In genomic region chr5:114007678-114008077, GRCh38 we compare ENCODE assay signal across 37 cellular contexts.
"Had no signal": no experiment of that assay in that cellular context is flagged by ENCODE, and none has a peak within 500 bp of the region (broad histone marks: within the 10 kb centered on the region; RNA-seq: fewer than 3 reads in every experiment).

No MANE protein-coding gene starts in this region.

- H3K4me1 ChIP-seq: adrenal gland, ascending aorta, body of pancreas, breast epithelium had no signal

- H3K9me3 ChIP-seq: adrenal gland, ascending aorta, body of pancreas, breast epithelium had no signal

- H3K9me3 Mint-ChIP-seq: activated naive CD4-positive, alpha-beta T cell treated with anti-CD3 and anti-CD28 coated beads, Interleukin-2, amount 10 ng/mL, durations not matched to agents 7 days and 5 days; activated naive CD8-positive, alpha-beta T cell treated with anti-CD3 and anti-CD28 coated beads, Interleukin-2, amount 10 ng/mL, durations not matched to agents 7 days and 5 days; activated naive CD8-positive, alpha-beta T cell treated with anti-CD3 and anti-CD28 coated beads, Interleukin-2, amount 50 U/mL, for 24 hours; activated T-cell treated with anti-CD3 and anti-CD28 coated beads, Interleukin-2, amount 50 U/mL, for 24 hours; activated T-cell treated with anti-CD3 and anti-CD28 coated beads, Interleukin-2, amount 50 U/mL, for 4 hours; activated T-helper 1 cell treated with anti-CD3 and anti-CD28 coated beads, Interleukin-12 subunit alpha, Interleukin-12 subunit beta, Interleukin-2, Interleukin-4 antibody, amounts not matched to agents 30 ng/mL and 10 ng/mL and 1 ng/mL, durations not matched to agents 14 hours and 24 hours and 36 hours; activated T-helper 2 cell treated with anti-CD3 and anti-CD28 coated beads, Interferon-gamma antibody, Interleukin-2, Interleukin-4, amounts not matched to agents 10 μg/mL and 5 μg/mL and 100 μg/mL, durations not matched to agents 14 hours and 24 hours and 36 hours; brain had no signal

- DNase-seq: activated effector memory CD4-positive, alpha-beta T cell treated with anti-CD3 and anti-CD28 coated beads, Interleukin-2, amount 50 U/mL, for 16 hours; activated effector memory CD4-positive, alpha-beta T cell treated with Interleukin-2 at 50 U/mL for 16 hours; activated gamma-delta T cell; activated gamma-delta T cell treated with Interleukin-2 at 50 U/mL for 16 hours; activated naive CD4-positive, alpha-beta T cell; activated naive CD4-positive, alpha-beta T cell treated with anti-CD3 and anti-CD28 coated beads for 36 hours; activated naive CD4-positive, alpha-beta T cell treated with anti-CD3 and anti-CD28 coated beads, Interleukin-2, amount 10 ng/mL, durations not matched to agents 7 days and 5 days; activated naive CD4-positive, alpha-beta T cell treated with anti-CD3 and anti-CD28 coated beads, Interleukin-2, amount 50 U/mL, for 16 hours; activated naive CD4-positive, alpha-beta T cell treated with Interleukin-2 at 50 U/mL for 16 hours; activated naive CD8-positive, alpha-beta T cell treated with anti-CD3 and anti-CD28 coated beads for 36 hours; activated naive CD8-positive, alpha-beta T cell treated with anti-CD3 and anti-CD28 coated beads, Interleukin-2, amount 10 ng/mL, durations not matched to agents 7 days and 5 days; activated naive CD8-positive, alpha-beta T cell treated with anti-CD3 and anti-CD28 coated beads, Interleukin-2, amount 50 U/mL, for 24 hours; activated T-cell treated with anti-CD3 and anti-CD28 coated beads for 4 hours; activated T-cell treated with anti-CD3 and anti-CD28 coated beads, Interleukin-2, amount 50 U/mL, for 1 hour; activated T-cell treated with anti-CD3 and anti-CD28 coated beads, Interleukin-2, amount 50 U/mL, for 24 hours; activated T-cell treated with anti-CD3 and anti-CD28 coated beads, Interleukin-2, amount 50 U/mL, for 4 hours; activated T-cell treated with anti-CD3 and anti-CD28 coated beads, Interleukin-2, amount 50 U/mL, for 48 hours; activated T-cell treated with anti-CD3 and anti-CD28 coated beads, Interleukin-2, amount 50 U/mL, for 72 hours; adrenal gland; amniotic stem cell; amygdala; anterior cingulate cortex; aorta; body of pancreas; brain microvascular endothelial cell; central memory CD4-positive, alpha-beta T cell had no signal

- H3K27ac Mint-ChIP-seq: activated naive CD4-positive, alpha-beta T cell treated with anti-CD3 and anti-CD28 coated beads for 36 hours; activated naive CD4-positive, alpha-beta T cell treated with anti-CD3 and anti-CD28 coated beads, Interleukin-2, amount 10 ng/mL, durations not matched to agents 7 days and 5 days; activated naive CD4-positive, alpha-beta T cell treated with anti-CD3 and anti-CD28 coated beads, Interleukin-2, amount 50 U/mL, for 24 hours; activated naive CD4-positive, alpha-beta T cell treated with anti-CD3 and anti-CD28 coated beads, Interleukin-2, amount 50 U/mL, for 72 hours; activated naive CD8-positive, alpha-beta T cell; activated naive CD8-positive, alpha-beta T cell treated with anti-CD3 and anti-CD28 coated beads for 36 hours; activated naive CD8-positive, alpha-beta T cell treated with anti-CD3 and anti-CD28 coated beads, Interleukin-2, amount 10 ng/mL, durations not matched to agents 7 days and 5 days; activated naive CD8-positive, alpha-beta T cell treated with anti-CD3 and anti-CD28 coated beads, Interleukin-2, amount 50 U/mL, for 24 hours; activated T-cell treated with anti-CD3 and anti-CD28 coated beads, Interleukin-2, amount 50 U/mL, for 24 hours; activated T-cell treated with anti-CD3 and anti-CD28 coated beads, Interleukin-2, amount 50 U/mL, for 72 hours; activated T-helper 1 cell treated with anti-CD3 and anti-CD28 coated beads, Interleukin-12 subunit alpha, Interleukin-12 subunit beta, Interleukin-2, Interleukin-4 antibody, amounts not matched to agents 30 ng/mL and 10 ng/mL and 1 ng/mL, durations not matched to agents 14 hours and 24 hours and 36 hours; activated T-helper 17 cell treated with anti-CD3 and anti-CD28 coated beads, Interleukin-2, amount 50 U/mL, for 72 hours; activated T-helper 2 cell treated with anti-CD3 and anti-CD28 coated beads, Interferon-gamma antibody, Interleukin-2, Interleukin-4, amounts not matched to agents 10 μg/mL and 5 μg/mL and 100 μg/mL, durations not matched to agents 14 hours and 24 hours and 36 hours; brain had no signal

- H3K36me3 ChIP-seq: adrenal gland, ascending aorta, brain microvascular endothelial cell, breast epithelium, cardiac muscle cell had no signal

- H3K4me3 ChIP-seq: adrenal gland, ascending aorta, body of pancreas, breast epithelium, cardiac muscle cell had no signal

- H3K27ac ChIP-seq: adrenal gland, ascending aorta, body of pancreas, brain microvascular endothelial cell, breast epithelium, cardiac muscle cell had no signal

- H3K4me3 Mint-ChIP-seq: activated naive CD4-positive, alpha-beta T cell treated with anti-CD3 and anti-CD28 coated beads for 36 hours; activated naive CD4-positive, alpha-beta T cell treated with anti-CD3 and anti-CD28 coated beads, Interleukin-2, amount 10 ng/mL, durations not matched to agents 7 days and 5 days; activated naive CD4-positive, alpha-beta T cell treated with anti-CD3 and anti-CD28 coated beads, Interleukin-2, amount 50 U/mL, for 24 hours; activated naive CD8-positive, alpha-beta T cell; activated naive CD8-positive, alpha-beta T cell treated with anti-CD3 and anti-CD28 coated beads for 36 hours; activated naive CD8-positive, alpha-beta T cell treated with anti-CD3 and anti-CD28 coated beads, Interleukin-2, amount 10 ng/mL, durations not matched to agents 7 days and 5 days; activated naive CD8-positive, alpha-beta T cell treated with anti-CD3 and anti-CD28 coated beads, Interleukin-2, amount 50 U/mL, for 24 hours; activated T-cell treated with anti-CD3 and anti-CD28 coated beads, Interleukin-2, amount 50 U/mL, for 24 hours; activated T-cell treated with anti-CD3 and anti-CD28 coated beads, Interleukin-2, amount 50 U/mL, for 4 hours; activated T-cell treated with anti-CD3 and anti-CD28 coated beads, Interleukin-2, amount 50 U/mL, for 72 hours; activated T-helper 1 cell treated with anti-CD3 and anti-CD28 coated beads, Interleukin-12 subunit alpha, Interleukin-12 subunit beta, Interleukin-2, Interleukin-4 antibody, amounts not matched to agents 30 ng/mL and 10 ng/mL and 1 ng/mL, durations not matched to agents 14 hours and 24 hours and 36 hours; activated T-helper 17 cell treated with anti-CD3 and anti-CD28 coated beads, Interleukin-2, amount 50 U/mL, for 72 hours; brain; central memory CD8-positive, alpha-beta T cell had no signal

- ATAC-seq: activated naive CD4-positive, alpha-beta T cell treated with anti-CD3 and anti-CD28 coated beads, Interleukin-2, amount 50 U/mL, for 72 hours; activated naive CD8-positive, alpha-beta T cell treated with anti-CD3 and anti-CD28 coated beads, Interleukin-2, amount 50 U/mL, for 24 hours; activated T-cell treated with anti-CD3 and anti-CD28 coated beads, Interleukin-2, amount 50 U/mL, for 4 hours; activated T-cell treated with anti-CD3 and anti-CD28 coated beads, Interleukin-2, amount 50 U/mL, for 72 hours; activated T-helper 17 cell treated with anti-CD3 and anti-CD28 coated beads, Interleukin-2, amount 50 U/mL, for 72 hours; body of pancreas had no signal

- H3K27me3 ChIP-seq: adrenal gland, ascending aorta, body of pancreas, brain microvascular endothelial cell, breast epithelium, cardiac muscle cell had no signal

- H3K27me3 Mint-ChIP-seq: activated naive CD4-positive, alpha-beta T cell treated with anti-CD3 and anti-CD28 coated beads, Interleukin-2, amount 10 ng/mL, durations not matched to agents 7 days and 5 days; activated naive CD4-positive, alpha-beta T cell treated with anti-CD3 and anti-CD28 coated beads, Interleukin-2, amount 50 U/mL, for 24 hours; activated naive CD8-positive, alpha-beta T cell; activated naive CD8-positive, alpha-beta T cell treated with anti-CD3 and anti-CD28 coated beads for 36 hours; activated naive CD8-positive, alpha-beta T cell treated with anti-CD3 and anti-CD28 coated beads, Interleukin-2, amount 10 ng/mL, durations not matched to agents 7 days and 5 days; activated naive CD8-positive, alpha-beta T cell treated with anti-CD3 and anti-CD28 coated beads, Interleukin-2, amount 50 U/mL, for 24 hours; activated T-cell treated with anti-CD3 and anti-CD28 coated beads, Interleukin-2, amount 50 U/mL, for 24 hours; activated T-helper 17 cell treated with anti-CD3 and anti-CD28 coated beads, Interleukin-2, amount 50 U/mL, for 72 hours; brain; central memory CD8-positive, alpha-beta T cell had no signal

- H3K4me1 Mint-ChIP-seq: activated naive CD4-positive, alpha-beta T cell treated with anti-CD3 and anti-CD28 coated beads, Interleukin-2, amount 10 ng/mL, durations not matched to agents 7 days and 5 days; activated naive CD4-positive, alpha-beta T cell treated with anti-CD3 and anti-CD28 coated beads, Interleukin-2, amount 50 U/mL, for 24 hours; activated naive CD8-positive, alpha-beta T cell treated with anti-CD3 and anti-CD28 coated beads for 36 hours; activated naive CD8-positive, alpha-beta T cell treated with anti-CD3 and anti-CD28 coated beads, Interleukin-2, amount 10 ng/mL, durations not matched to agents 7 days and 5 days; activated naive CD8-positive, alpha-beta T cell treated with anti-CD3 and anti-CD28 coated beads, Interleukin-2, amount 50 U/mL, for 24 hours; activated T-helper 17 cell treated with anti-CD3 and anti-CD28 coated beads, Interleukin-2, amount 50 U/mL, for 72 hours; central memory CD8-positive, alpha-beta T cell had no signal

- H3K36me3 Mint-ChIP-seq: activated naive CD4-positive, alpha-beta T cell treated with anti-CD3 and anti-CD28 coated beads, Interleukin-2, amount 10 ng/mL, durations not matched to agents 7 days and 5 days; activated naive CD4-positive, alpha-beta T cell treated with anti-CD3 and anti-CD28 coated beads, Interleukin-2, amount 50 U/mL, for 24 hours; activated naive CD4-positive, alpha-beta T cell treated with anti-CD3 and anti-CD28 coated beads, Interleukin-2, amount 50 U/mL, for 72 hours; activated naive CD8-positive, alpha-beta T cell; activated naive CD8-positive, alpha-beta T cell treated with anti-CD3 and anti-CD28 coated beads for 36 hours; activated naive CD8-positive, alpha-beta T cell treated with anti-CD3 and anti-CD28 coated beads, Interleukin-2, amount 10 ng/mL, durations not matched to agents 7 days and 5 days; brain had no signal
